ENCODE assay signal across 1 cellular context in the genomic region with DNA sequence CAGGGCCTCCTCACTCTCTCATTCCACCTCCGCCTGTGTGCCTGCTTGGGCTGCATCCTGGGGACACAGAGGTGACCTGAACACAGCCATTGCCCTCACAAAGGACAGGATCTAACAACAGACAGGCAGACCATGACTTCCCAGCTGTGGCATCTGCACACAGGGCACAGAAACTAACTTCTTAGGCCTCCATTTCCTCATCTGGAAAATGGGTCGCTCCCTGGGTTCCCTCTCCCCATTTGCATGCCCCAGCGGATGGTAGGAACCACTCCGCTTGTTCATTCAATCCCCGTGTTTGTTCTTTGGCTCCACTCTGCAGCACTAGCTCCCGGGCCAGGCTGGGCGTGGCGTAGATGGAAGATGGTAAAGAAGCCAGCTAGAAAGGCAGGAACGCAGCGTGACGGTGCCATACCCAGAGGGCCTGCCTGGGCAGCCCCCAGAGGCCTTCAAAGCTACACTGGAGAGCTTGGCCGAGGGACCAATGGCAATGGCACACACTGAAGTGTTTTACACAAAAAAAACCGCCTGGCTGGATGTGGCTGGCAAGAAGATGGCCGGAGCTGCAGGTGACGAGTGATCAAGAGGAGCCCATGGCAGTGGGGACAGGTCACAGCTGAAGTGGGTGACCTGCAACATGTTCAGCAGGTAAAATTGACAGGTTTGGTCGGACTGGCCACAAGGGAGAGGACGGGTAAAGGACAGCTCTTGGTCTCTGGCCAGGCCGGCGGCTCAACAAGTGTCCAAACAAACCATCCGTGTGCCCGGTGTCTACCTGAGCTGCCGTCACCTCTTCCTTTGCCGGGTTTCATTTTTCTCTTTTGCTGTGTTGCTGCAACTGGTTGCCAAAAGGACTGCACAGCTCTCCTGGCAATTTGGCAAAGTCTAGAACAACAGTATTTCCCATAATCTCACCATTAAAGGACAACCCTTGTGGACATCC.
TF ChIP-seq lines count a peak whose summit lies in the region.

No MANE protein-coding gene starts in this region.

TF ChIP-seq in HepG2, 621 proteins besides CTCF, POLR2A, EP300 and RAD21 (continued from another document and continues in another):
- TF ChIP-seq CBX5 (CRISPR knock-in tag; IDR thresholded peaks at IDR 0.05; ENCODE audit: borderline replicate concordance) (0 out of 2 replicates have a peak, but pooled peaks have one; percentile 13), ZBTB40 (IDR thresholded peaks at IDR 0.05) (no peak), ZBTB40 (CRISPR knock-in tag; IDR thresholded peaks at IDR 0.05) (0 out of 2 replicates have a peak, but pooled peaks have one; percentile 17), FOSL1 (CRISPR knock-in tag; IDR thresholded peaks at IDR 0.05; ENCODE audit: borderline replicate concordance) (no peak), TBP (CRISPR knock-in tag; IDR thresholded peaks at IDR 0.05) (no peak), ARHGAP35 (CRISPR knock-in tag; IDR thresholded peaks at IDR 0.05; ENCODE audit: borderline replicate concordance) (no peak), ASH2L (IDR thresholded peaks at IDR 0.05; ENCODE audit: insufficient read length, low read depth, low read length) (no peak), ZUFSP (CRISPR knock-in tag; IDR thresholded peaks at IDR 0.05; ENCODE audit: borderline replicate concordance) (0 out of 2 replicates have a peak, but pooled peaks have one; percentile 44), SNRNP70 (IDR thresholded peaks at IDR 0.05; ENCODE audit: low read depth, low read length) (no peak), ZGPAT (CRISPR knock-in tag; IDR thresholded peaks at IDR 0.05) (no peak), SKI (IDR thresholded peaks at IDR 0.05; ENCODE audit: partially characterized antibody) (no peak), ZNF143 (CRISPR knock-in tag; IDR thresholded peaks at IDR 0.05) (no peak), SNAI1 (CRISPR knock-in tag; IDR thresholded peaks at IDR 0.05; ENCODE audit: borderline replicate concordance) (0 out of 2 replicates have a peak, but pooled peaks have one; percentile 39), SMAD3 (CRISPR knock-in tag; IDR thresholded peaks at IDR 0.05) (no peak), ZNF33A (CRISPR knock-in tag; IDR thresholded peaks at IDR 0.05; ENCODE audit: borderline replicate concordance) (0 out of 2 replicates have a peak, but pooled peaks have one; percentile 43), TBX2 (CRISPR knock-in tag; IDR thresholded peaks at IDR 0.05; ENCODE audit: borderline replicate concordance) (no peak), ZBTB2 (CRISPR knock-in tag; IDR thresholded peaks at IDR 0.05; ENCODE audit: low read depth) (no peak), SOX6 (IDR thresholded peaks at IDR 0.05) (no peak), SOX6 (CRISPR knock-in tag; IDR thresholded peaks at IDR 0.05) (0 out of 2 replicates have a peak, but pooled peaks have one; percentile 4), ZNF749 (CRISPR knock-in tag; IDR thresholded peaks at IDR 0.05; ENCODE audit: borderline replicate concordance) (no peak), ZNF788 (CRISPR knock-in tag; IDR thresholded peaks at IDR 0.05; ENCODE audit: borderline replicate concordance) (0 out of 2 replicates have a peak, but pooled peaks have one; percentile 21)
- TF ChIP-seq, protein P1, sequence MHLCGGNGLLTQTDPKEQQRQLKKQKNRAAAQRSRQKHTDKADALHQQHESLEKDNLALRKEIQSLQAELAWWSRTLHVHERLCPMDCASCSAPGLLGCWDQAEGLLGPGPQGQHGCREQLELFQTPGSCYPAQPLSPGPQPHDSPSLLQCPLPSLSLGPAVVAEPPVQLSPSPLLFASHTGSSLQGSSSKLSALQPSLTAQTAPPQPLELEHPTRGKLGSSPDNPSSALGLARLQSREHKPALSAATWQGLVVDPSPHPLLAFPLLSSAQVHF (CRISPR knock-in tag; IDR thresholded peaks at IDR 0.05): no peak
- TF ChIP-seq, protein P2, sequence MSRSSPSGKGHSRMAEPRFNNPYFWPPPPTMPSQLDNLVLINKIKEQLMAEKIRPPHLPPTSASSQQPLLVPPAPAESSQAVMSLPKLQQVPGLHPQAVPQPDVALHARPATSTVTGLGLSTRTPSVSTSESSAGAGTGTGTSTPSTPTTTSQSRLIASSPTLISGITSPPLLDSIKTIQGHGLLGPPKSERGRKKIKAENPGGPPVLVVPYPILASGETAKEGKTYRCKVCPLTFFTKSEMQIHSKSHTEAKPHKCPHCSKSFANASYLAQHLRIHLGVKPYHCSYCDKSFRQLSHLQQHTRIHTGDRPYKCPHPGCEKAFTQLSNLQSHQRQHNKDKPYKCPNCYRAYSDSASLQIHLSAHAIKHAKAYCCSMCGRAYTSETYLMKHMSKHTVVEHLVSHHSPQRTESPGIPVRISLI (CRISPR knock-in tag; IDR thresholded peaks at IDR 0.05; ENCODE audit: borderline replicate concordance): no peak
- TF ChIP-seq, protein P3, sequence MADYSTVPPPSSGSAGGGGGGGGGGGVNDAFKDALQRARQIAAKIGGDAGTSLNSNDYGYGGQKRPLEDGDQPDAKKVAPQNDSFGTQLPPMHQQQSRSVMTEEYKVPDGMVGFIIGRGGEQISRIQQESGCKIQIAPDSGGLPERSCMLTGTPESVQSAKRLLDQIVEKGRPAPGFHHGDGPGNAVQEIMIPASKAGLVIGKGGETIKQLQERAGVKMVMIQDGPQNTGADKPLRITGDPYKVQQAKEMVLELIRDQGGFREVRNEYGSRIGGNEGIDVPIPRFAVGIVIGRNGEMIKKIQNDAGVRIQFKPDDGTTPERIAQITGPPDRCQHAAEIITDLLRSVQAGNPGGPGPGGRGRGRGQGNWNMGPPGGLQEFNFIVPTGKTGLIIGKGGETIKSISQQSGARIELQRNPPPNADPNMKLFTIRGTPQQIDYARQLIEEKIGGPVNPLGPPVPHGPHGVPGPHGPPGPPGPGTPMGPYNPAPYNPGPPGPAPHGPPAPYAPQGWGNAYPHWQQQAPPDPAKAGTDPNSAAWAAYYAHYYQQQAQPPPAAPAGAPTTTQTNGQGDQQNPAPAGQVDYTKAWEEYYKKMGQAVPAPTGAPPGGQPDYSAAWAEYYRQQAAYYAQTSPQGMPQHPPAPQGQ (CRISPR knock-in tag; IDR thresholded peaks at IDR 0.05; ENCODE audit: borderline replicate concordance): no peak
- TF ChIP-seq, protein P4, sequence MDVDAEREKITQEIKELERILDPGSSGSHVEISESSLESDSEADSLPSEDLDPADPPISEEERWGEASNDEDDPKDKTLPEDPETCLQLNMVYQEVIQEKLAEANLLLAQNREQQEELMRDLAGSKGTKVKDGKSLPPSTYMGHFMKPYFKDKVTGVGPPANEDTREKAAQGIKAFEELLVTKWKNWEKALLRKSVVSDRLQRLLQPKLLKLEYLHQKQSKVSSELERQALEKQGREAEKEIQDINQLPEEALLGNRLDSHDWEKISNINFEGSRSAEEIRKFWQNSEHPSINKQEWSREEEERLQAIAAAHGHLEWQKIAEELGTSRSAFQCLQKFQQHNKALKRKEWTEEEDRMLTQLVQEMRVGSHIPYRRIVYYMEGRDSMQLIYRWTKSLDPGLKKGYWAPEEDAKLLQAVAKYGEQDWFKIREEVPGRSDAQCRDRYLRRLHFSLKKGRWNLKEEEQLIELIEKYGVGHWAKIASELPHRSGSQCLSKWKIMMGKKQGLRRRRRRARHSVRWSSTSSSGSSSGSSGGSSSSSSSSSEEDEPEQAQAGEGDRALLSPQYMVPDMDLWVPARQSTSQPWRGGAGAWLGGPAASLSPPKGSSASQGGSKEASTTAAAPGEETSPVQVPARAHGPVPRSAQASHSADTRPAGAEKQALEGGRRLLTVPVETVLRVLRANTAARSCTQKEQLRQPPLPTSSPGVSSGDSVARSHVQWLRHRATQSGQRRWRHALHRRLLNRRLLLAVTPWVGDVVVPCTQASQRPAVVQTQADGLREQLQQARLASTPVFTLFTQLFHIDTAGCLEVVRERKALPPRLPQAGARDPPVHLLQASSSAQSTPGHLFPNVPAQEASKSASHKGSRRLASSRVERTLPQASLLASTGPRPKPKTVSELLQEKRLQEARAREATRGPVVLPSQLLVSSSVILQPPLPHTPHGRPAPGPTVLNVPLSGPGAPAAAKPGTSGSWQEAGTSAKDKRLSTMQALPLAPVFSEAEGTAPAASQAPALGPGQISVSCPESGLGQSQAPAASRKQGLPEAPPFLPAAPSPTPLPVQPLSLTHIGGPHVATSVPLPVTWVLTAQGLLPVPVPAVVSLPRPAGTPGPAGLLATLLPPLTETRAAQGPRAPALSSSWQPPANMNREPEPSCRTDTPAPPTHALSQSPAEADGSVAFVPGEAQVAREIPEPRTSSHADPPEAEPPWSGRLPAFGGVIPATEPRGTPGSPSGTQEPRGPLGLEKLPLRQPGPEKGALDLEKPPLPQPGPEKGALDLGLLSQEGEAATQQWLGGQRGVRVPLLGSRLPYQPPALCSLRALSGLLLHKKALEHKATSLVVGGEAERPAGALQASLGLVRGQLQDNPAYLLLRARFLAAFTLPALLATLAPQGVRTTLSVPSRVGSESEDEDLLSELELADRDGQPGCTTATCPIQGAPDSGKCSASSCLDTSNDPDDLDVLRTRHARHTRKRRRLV (CRISPR knock-in tag; IDR thresholded peaks at IDR 0.05): 0 out of 2 replicates have a peak, but pooled peaks have one; percentile 34
